29 cellular contexts compared by ENCODE assay signal in the genomic region with DNA sequence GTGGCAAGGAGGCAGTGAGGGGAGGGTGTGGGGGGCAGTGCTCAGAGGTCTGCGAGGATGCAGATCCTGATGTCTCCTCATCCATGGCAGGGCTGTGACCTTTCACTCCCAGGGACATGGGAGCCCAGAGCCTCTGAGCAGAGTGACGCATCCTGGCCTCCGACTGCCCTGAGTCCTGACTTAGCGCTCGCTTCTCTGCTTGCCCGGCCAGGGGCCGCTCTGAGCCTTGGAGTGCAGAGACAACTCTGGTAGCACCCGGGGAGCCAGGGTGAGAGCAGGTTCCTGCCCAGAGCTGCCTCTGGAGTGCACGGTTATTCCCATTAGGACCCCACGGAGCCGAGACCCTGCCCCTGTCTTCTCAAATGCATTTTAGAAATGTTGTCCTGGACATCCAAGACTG.
"Had no signal": no experiment of that assay in that cellular context is flagged by ENCODE, and none has a peak within 500 bp of the region (broad histone marks: within the 10 kb centered on the region; RNA-seq: fewer than 3 reads in every experiment).

No MANE protein-coding gene starts in this region.

- H3K9me3 ChIP-seq: colonic mucosa, gastrocnemius medialis, heart left ventricle, heart right ventricle had no signal

- H3K4me1 ChIP-seq: colonic mucosa, esophagus muscularis mucosa, esophagus squamous epithelium, foreskin keratinocyte, gastrocnemius medialis, gastroesophageal sphincter, heart left ventricle had no signal

- H3K27me3 Mint-ChIP-seq: dendritic cell treated with granulocyte-macrophage colony-stimulating factor and Interleukin-4, amounts not matched to agents 40 ng/mL and 50 ng/mL, for 4 days; effector memory CD8-positive, alpha-beta T cell had no signal

- DNase-seq: colonic mucosa; cortex of kidney; dermis blood vessel endothelial cell; dorsolateral prefrontal cortex; effector CD4-positive, alpha-beta T cell; effector CD8-positive, alpha-beta T cell; effector memory CD4-positive, alpha-beta T cell; effector memory CD8-positive, alpha-beta T cell; endodermal cell; erythroblast; esophagus squamous epithelium; foreskin fibroblast; foreskin keratinocyte; foreskin melanocyte; gastrocnemius medialis; glutamatergic neuron; head of caudate nucleus; heart left ventricle; heart right ventricle had no signal

- FAIRE-seq: colon, endometrium, endothelial cell of umbilical vein, frontal cortex had no signal

- H3K36me3 ChIP-seq: colonic mucosa, esophagus muscularis mucosa, esophagus squamous epithelium, gastrocnemius medialis, gastroesophageal sphincter, heart left ventricle, heart right ventricle had no signal

- H3K4me3 ChIP-seq: colonic mucosa, coronary artery, dorsolateral prefrontal cortex, esophagus muscularis mucosa, esophagus squamous epithelium, gastrocnemius medialis, gastroesophageal sphincter, heart left ventricle, heart right ventricle had no signal

- ATAC-seq: effector memory CD8-positive, alpha-beta T cell; esophagus mucosa; foreskin keratinocyte; gastrocnemius medialis; gastroesophageal sphincter; heart left ventricle had no signal

- H3K27me3 ChIP-seq: colonic mucosa, foreskin keratinocyte had no signal

- H3K4me3 Mint-ChIP-seq: dendritic cell treated with granulocyte-macrophage colony-stimulating factor and Interleukin-4, amounts not matched to agents 40 ng/mL and 50 ng/mL, for 4 days; effector memory CD8-positive, alpha-beta T cell; endodermal cell had no signal

- H3K27ac Mint-ChIP-seq: dendritic cell treated with granulocyte-macrophage colony-stimulating factor and Interleukin-4, amounts not matched to agents 40 ng/mL and 50 ng/mL, for 4 days; effector memory CD8-positive, alpha-beta T cell; endodermal cell had no signal

- H3K27ac ChIP-seq: colonic mucosa, coronary artery, dorsolateral prefrontal cortex, epithelial cell of prostate, esophagus muscularis mucosa, esophagus squamous epithelium, foreskin keratinocyte, gastrocnemius medialis, gastroesophageal sphincter, heart left ventricle, heart right ventricle had no signal
